12 cellular contexts compared by ENCODE assay signal in the genomic region with DNA sequence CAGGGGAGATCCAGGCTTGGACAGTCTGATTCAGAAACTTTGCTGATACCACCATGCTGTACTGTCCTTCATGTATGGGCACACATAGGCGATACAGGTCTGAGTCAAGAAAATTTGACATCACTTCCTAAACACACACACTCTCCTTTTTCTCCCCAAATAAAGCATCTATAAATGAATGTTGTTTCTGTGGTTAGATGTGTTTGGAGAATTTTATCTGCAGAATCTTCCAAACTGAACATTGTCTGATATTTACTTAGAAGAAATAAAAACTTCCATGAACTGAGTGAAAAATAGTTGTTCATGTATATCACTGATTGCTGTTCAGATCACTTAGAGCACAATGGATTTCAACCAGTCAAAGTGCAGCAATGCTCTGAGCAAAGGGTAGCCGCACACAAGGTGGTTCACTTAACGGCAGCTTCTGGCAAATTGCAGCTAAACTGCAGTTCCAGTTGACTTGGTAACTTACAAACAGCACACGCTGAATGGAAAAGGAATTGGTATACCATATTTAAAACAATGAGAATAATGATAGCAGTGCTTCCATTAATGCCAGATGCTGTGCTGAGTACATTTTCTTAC. TPM values are rescaled to one million over a fixed set of nuclear protein-coding genes. Genes with fewer than 3 reads are reported as not detected.
DNase-seq lines count a peak whose midpoint lies in the region; ATAC-seq and TF ChIP-seq lines count a peak whose summit lies in the region.
"Had no signal": no experiment of that assay in that cellular context is flagged by ENCODE, and none has a peak within 500 bp of the region (broad histone marks: within the 10 kb centered on the region; RNA-seq: fewer than 3 reads in every experiment).

No MANE protein-coding gene starts in this region.

- intact Hi-C loops in activated CD4-positive, alpha-beta T cell treated with anti-CD3 and anti-CD28 coated beads, Interleukin-2, amount 10 ng/mL, durations not matched to agents 24 days and 14 days (cut with micrococcal nuclease), result loop anchor here (1.0 to 10.0 kb wide), 4 partner anchors 88 to 667 kb away; a partner anchor contains a TSS
- intact Hi-C loops in naive thymus-derived CD4-positive, alpha-beta T cell (cut with micrococcal nuclease), result loop anchor here (1.0 to 5.0 kb wide), 3 partner anchors 10 to 100 kb away; a partner anchor contains a TSS
- intact Hi-C loops in transverse colon (cut with DNase I; ENCODE audit: low total_unique reads) (no loop called here), ascending aorta (cut with DNase I) (no loop called here)

- peaks cover 34 to 70% of the 10 kb centered on the region in 2 donors for H3K4me1 ChIP-seq in naive thymus-derived CD4-positive, alpha-beta T cell (ENCODE audit: control insufficient read depth in 2 of 2, insufficient read depth in 2 of 2, low read length in 2 of 2)
- H3K4me1 ChIP-seq in transverse colon (peaks cover 0 to 13% (median 2%) of the 10 kb centered on the region in 4 donors), ascending aorta (peaks cover 3 to 18% of the 10 kb centered on the region in 2 donors)

- peak; percentile 18 for ATAC-seq in GM21619 (IDR thresholded peaks at IDR 0.05; ENCODE audit: unreplicated experiment)
- ATAC-seq in HG03378 (IDR thresholded peaks at IDR 0.05; ENCODE audit: unreplicated experiment), result peak; percentile 21
- no peak for ATAC-seq in naive thymus-derived CD4-positive, alpha-beta T cell

- POLR2A ChIA-PET in naive thymus-derived CD4-positive, alpha-beta T cell (lab: Charles Lee), result no interaction called here

- TF ChIP-seq POLR2A in transverse colon (IDR thresholded peaks at IDR 0.05), result no peak

- no peaks in the 10 kb centered on the region for H3K9me3 Mint-ChIP-seq in activated CD4-positive, alpha-beta T cell treated with anti-CD3 and anti-CD28 coated beads, Interleukin-2, amount 10 ng/mL, durations not matched to agents 24 days and 14 days
- H3K9me3 Mint-ChIP-seq in naive thymus-derived CD4-positive, alpha-beta T cell, result peaks cover 0 to 3% (median 0%) of the 10 kb centered on the region in 11 donors

- H3K4me1 Mint-ChIP-seq in activated CD4-positive, alpha-beta T cell treated with anti-CD3 and anti-CD28 coated beads, Interleukin-2, amount 10 ng/mL, durations not matched to agents 24 days and 14 days, result peaks cover 69% of the 10 kb centered on the region
- H3K4me1 Mint-ChIP-seq in naive thymus-derived CD4-positive, alpha-beta T cell, result peaks cover 42 to 84% (median 81%) of the 10 kb centered on the region in 7 donors

- no peaks in the 10 kb centered on the region for H3K27me3 Mint-ChIP-seq in activated CD4-positive, alpha-beta T cell treated with anti-CD3 and anti-CD28 coated beads, Interleukin-2, amount 10 ng/mL, durations not matched to agents 24 days and 14 days
- no peaks in the 10 kb centered on the region for H3K27me3 Mint-ChIP-seq in naive thymus-derived CD4-positive, alpha-beta T cell

- no peaks in the 10 kb centered on the region for H3K9me3 ChIP-seq in naive thymus-derived CD4-positive, alpha-beta T cell (ENCODE audit: control insufficient read depth in 2 of 3, low read length in 3 of 3)
- H3K9me3 ChIP-seq in transverse colon (no peaks in the 10 kb centered on the region), ascending aorta (no peaks in the 10 kb centered on the region)
- H3K9me3 ChIP-seq: thoracic aorta had no signal

- no peak for TF ChIP-seq CTCF in transverse colon (IDR thresholded peaks at IDR 0.05)
- no peak for TF ChIP-seq CTCF in ascending aorta (IDR thresholded peaks at IDR 0.05)

- H3K36me3 ChIP-seq in naive thymus-derived CD4-positive, alpha-beta T cell (ENCODE audit: control insufficient read depth in 2 of 3, insufficient read depth in 3 of 3, low read length in 3 of 3), result no peaks in the 10 kb centered on the region
- H3K36me3 ChIP-seq in transverse colon, result no peaks in the 10 kb centered on the region
- H3K36me3 ChIP-seq in ascending aorta, result no peaks in the 10 kb centered on the region
- H3K36me3 ChIP-seq: thoracic aorta had no signal

- 64 to 88% methylated on average over 3 to 4 of the region's 4 CpGs for WGBS in transverse colon (ENCODE audit: low coverage in 1 of 2), 2 donors

- peaks cover 2% of the 10 kb centered on the region for H3K36me3 Mint-ChIP-seq in activated CD4-positive, alpha-beta T cell treated with anti-CD3 and anti-CD28 coated beads, Interleukin-2, amount 10 ng/mL, durations not matched to agents 24 days and 14 days (ENCODE audit: low read depth)
- H3K36me3 Mint-ChIP-seq in naive thymus-derived CD4-positive, alpha-beta T cell, result no peaks in the 10 kb centered on the region

- in situ Hi-C loops in transverse colon (cut with MboI; ENCODE audit: low pct_ligation_motif_present in 1 of 4, low pct_unique_long_range_greater_than_20kb in 1 of 4, low sequenced_read_pairs in 3 of 4), result no loop called here

- H3K4me3 ChIP-seq in naive thymus-derived CD4-positive, alpha-beta T cell (ENCODE audit: low read length), result no peak overlapping the region
- H3K4me3 ChIP-seq in transverse colon (no peak overlapping the region), ascending aorta (no peak overlapping the region)
- H3K4me3 ChIP-seq: thoracic aorta had no signal

- DNase-seq in activated CD4-positive, alpha-beta T cell treated with anti-CD3 and anti-CD28 coated beads, Interleukin-2, amount 10 ng/mL, durations not matched to agents 24 days and 14 days, result peak; percentile 56
- DNase-seq in activated CD4-positive, alpha-beta T cell treated with anti-CD3 and anti-CD28 coated beads, Interleukin-2, amount 50 U/mL, for 48 hours, result no peak
- no peak for DNase-seq in naive thymus-derived CD4-positive, alpha-beta T cell
- DNase-seq in transverse colon, result no peak
- DNase-seq in ascending aorta (ENCODE audit: low spot score in 2 of 2), result no peak
- no peak for DNase-seq in activated CD8-positive, alpha-beta memory T cell treated with anti-CD3 and anti-CD28 coated beads, Interleukin-2, amount 50 U/mL, for 48 hours
- DNase-seq: activated CD4-positive, alpha-beta T cell treated with anti-CD3 and anti-CD28 coated beads, Interleukin-2, amount 50 U/mL, for 1 hour; foreskin melanocyte; NCI-H1417 had no signal

- TF ChIP-seq EP300 in transverse colon (IDR thresholded peaks at IDR 0.05; ENCODE audit: low read depth), result no peak

- H3K4me3 Mint-ChIP-seq in activated CD4-positive, alpha-beta T cell treated with anti-CD3 and anti-CD28 coated beads, Interleukin-2, amount 10 ng/mL, durations not matched to agents 24 days and 14 days, result peak overlapping the region; percentile 79
- peak overlapping the region in 4 of 10 donors; percentile 10 to 46 (median 26) for H3K4me3 Mint-ChIP-seq in naive thymus-derived CD4-positive, alpha-beta T cell

- CTCF ChIA-PET in naive thymus-derived CD4-positive, alpha-beta T cell (lab: Charles Lee), result no interaction called here

- H3K27ac ChIP-seq in naive thymus-derived CD4-positive, alpha-beta T cell (ENCODE audit: low read depth, low read length), result no peak overlapping the region
- H3K27ac ChIP-seq in transverse colon, result no peak overlapping the region
- no peak overlapping the region for H3K27ac ChIP-seq in ascending aorta
- H3K27ac ChIP-seq: thoracic aorta had no signal

- peak overlapping the region; percentile 95 for H3K27ac Mint-ChIP-seq in activated CD4-positive, alpha-beta T cell treated with anti-CD3 and anti-CD28 coated beads, Interleukin-2, amount 10 ng/mL, durations not matched to agents 24 days and 14 days
- H3K27ac Mint-ChIP-seq in naive thymus-derived CD4-positive, alpha-beta T cell, result peak overlapping the region in 5 of 9 donors; percentile 6 to 55 (median 36)

- no peaks in the 10 kb centered on the region for H3K27me3 ChIP-seq in naive thymus-derived CD4-positive, alpha-beta T cell (ENCODE audit: control insufficient read depth in 2 of 2, insufficient read depth in 2 of 2, low read length in 2 of 2)
- H3K27me3 ChIP-seq in transverse colon (no peaks in the 10 kb centered on the region), ascending aorta (no peaks in the 10 kb centered on the region)

RNA-seq across cellular contexts. Expression of a gene that starts 10.0 kb away (rescaled TPM):
- 221 and 229 TPM in 2 replicates for total RNA-seq in activated CD4-positive, alpha-beta T cell treated with anti-CD3 and anti-CD28 coated beads, Interleukin-2, amount 10 ng/mL, durations not matched to agents 24 days and 14 days
- total RNA-seq in naive thymus-derived CD4-positive, alpha-beta T cell, result 10 to 100 TPM; 52.8 to 84.5 (median 58.2) TPM
- polyA plus RNA-seq in naive thymus-derived CD4-positive, alpha-beta T cell, result 10 to 100 TPM; 10.6 to 29.5 TPM
- total RNA-seq in transverse colon (10 to 100 TPM; 15.5 to 76.3 (median 32.9) TPM), ascending aorta (25.5 TPM)

Comparison
In these comparisons a context has a peak if more than half of its experiments do, and no peak if none do; other contexts are left out.
1. intact Hi-C loops: an anchor here in activated CD4-positive, alpha-beta T cell treated with anti-CD3 and anti-CD28 coated beads, Interleukin-2, amount 10 ng/mL, durations not matched to agents 24 days and 14 days (1.0 to 10.0 kb wide) and naive thymus-derived CD4-positive, alpha-beta T cell (1.0 to 5.0 kb wide); none called in transverse colon and ascending aorta.